Comparison of ENCODE assay signal across 21 cellular contexts in genomic region chr13:77262198-77262597, GRCh38.
DNase-seq lines count a peak whose midpoint lies in the region; ATAC-seq, FAIRE-seq and TF ChIP-seq lines count a peak whose summit lies in the region.
"Had no signal": no experiment of that assay in that cellular context is flagged by ENCODE, and none has a peak within 500 bp of the region (broad histone marks: within the 10 kb centered on the region; RNA-seq: fewer than 3 reads in every experiment).

No MANE protein-coding gene starts in this region.

- H3K27ac ChIP-seq in HepG2 (ENCODE audit: extremely low read length, insufficient read depth, low read length) = no peak overlapping the region
- H3K27ac ChIP-seq in right lobe of liver = no peak overlapping the region
- H3K27ac ChIP-seq in IMR-90 (ENCODE audit: insufficient read depth, low read length) = no peak overlapping the region
- no peak overlapping the region for H3K27ac ChIP-seq in small intestine (ENCODE audit: low read depth in 1 of 2, low read length in 1 of 2)
- H3K27ac ChIP-seq: BLaER1, C4-2B had no signal

- no peak overlapping the region for H3K18ac ChIP-seq in IMR-90 (ENCODE audit: low read depth, low read length)

- H3K4me3 ChIP-seq in HepG2 (replicated peaks in 1 of 3; ENCODE audit: insufficient read depth in 1 of 3, low read depth in 2 of 3, low read length in 3 of 3) (no peak overlapping the region), right lobe of liver (no peak overlapping the region), IMR-90 (ENCODE audit: insufficient read depth, low read depth, low read length) (no peak overlapping the region), small intestine (ENCODE audit: low read depth in 1 of 2, low read length in 2 of 2) (no peak overlapping the region)
- H3K4me3 ChIP-seq: BLaER1, GM12878, GM23338, HAP-1 had no signal

- H3K36me3 ChIP-seq in HepG2 (replicated peaks in 1 of 2; ENCODE audit: control insufficient read depth in 1 of 2, insufficient read depth in 2 of 2, low read length in 2 of 2) (no peaks in the 10 kb centered on the region; a peak in 3 of 5 replicates), right lobe of liver (peaks cover 0 to 41% (median 4%) of the 10 kb centered on the region in 4 donors), IMR-90 (ENCODE audit: control insufficient read depth, insufficient read depth, low read length) (peaks cover 9% of the 10 kb centered on the region; the same call in 1 of the 2 replicates), small intestine (ENCODE audit: control insufficient read depth in 2 of 2, insufficient read depth in 2 of 2, low read length in 2 of 2) (no peaks in the 10 kb centered on the region)

- no peak for FAIRE-seq in HepG2 (lab: Jason Lieb, UNC)
- peak; percentile 26 for FAIRE-seq in frontal cortex (lab: Jason Lieb, UNC)
- peak; percentile 55 for FAIRE-seq in small intestine (lab: Jason Lieb, UNC)
- FAIRE-seq: D721Med, GM12878, H54 had no signal

- no peak overlapping the region for H3K4ac ChIP-seq in IMR-90 (ENCODE audit: low read depth, low read length)

- H3K27me3 ChIP-seq in HepG2 (ENCODE audit: control insufficient read depth in 1 of 2, insufficient read depth in 2 of 2, low read length in 2 of 2) (no peaks in the 10 kb centered on the region), right lobe of liver (no peaks in the 10 kb centered on the region), IMR-90 (ENCODE audit: control insufficient read depth, insufficient read depth, low read length) (no peaks in the 10 kb centered on the region), small intestine (ENCODE audit: control insufficient read depth in 2 of 2, insufficient read depth in 2 of 2, low read length in 2 of 2) (no peaks in the 10 kb centered on the region)
- H3K27me3 ChIP-seq: BLaER1 had no signal

- no peak overlapping the region for H2AK5ac ChIP-seq in IMR-90 (ENCODE audit: low read depth, low read length)

- no peak overlapping the region for H2BK20ac ChIP-seq in IMR-90 (ENCODE audit: low read depth, low read length)

- no peak overlapping the region for H3K14ac ChIP-seq in IMR-90 (replicated peaks; ENCODE audit: low read depth, low read length)

- intact Hi-C loops in HepG2 (cut with micrococcal nuclease; ENCODE audit: unreplicated experiment) = no loop called here
- intact Hi-C loops in right lobe of liver (cut with DNase I) = no loop called here
- intact Hi-C loops in IMR-90 (cut with micrococcal nuclease) = no loop called here

- H2BK5ac ChIP-seq in IMR-90 (ENCODE audit: low read depth, low read length, poor library complexity, severe bottlenecking) = no peak overlapping the region

- in situ Hi-C loops in HepG2 (cut with HindIII; ENCODE audit: extremely low pct_ligation_motif_present, low pct_unique_long_range_greater_than_20kb) (no loop called here), IMR-90 (cut with MboI; ENCODE audit: low sequenced_read_pairs) (no loop called here)

- H3K4me1 ChIP-seq in HepG2 (ENCODE audit: insufficient read depth, low read length) (no peaks in the 10 kb centered on the region), right lobe of liver (no peaks in the 10 kb centered on the region), IMR-90 (ENCODE audit: control insufficient read depth, insufficient read depth, low read length) (no peaks in the 10 kb centered on the region), small intestine (ENCODE audit: control insufficient read depth in 2 of 2, insufficient read depth in 1 of 2, low read depth in 1 of 2, low read length in 1 of 2) (no peaks in the 10 kb centered on the region)
- H3K4me1 ChIP-seq: BLaER1, HAP-1 had no signal

- WGBS in HepG2 (ENCODE audit: low lambda C conversion rate) = 99% methylated on average over 2 of the region's 2 CpGs
- 93% methylated on average over 2 of the region's 2 CpGs for WGBS in right lobe of liver (ENCODE audit: insufficient coverage, low coverage, low lambda C conversion rate, missing lambda C conversion rate)
- WGBS in IMR-90 (ENCODE audit: extremely low coverage in 2 of 2, insufficient read length in 1 of 2), 2 experiments = 100% methylated on average over 1 of the region's 2 CpGs; no CpG with 5 or more reads in 1 of the 2 experiments
- 95 to 99% (median 98%) methylated on average over 2 of the region's 2 CpGs for WGBS in small intestine, 3 donors

- H3K23ac ChIP-seq in IMR-90 (ENCODE audit: low read depth, low read length) = no peak overlapping the region

- ATAC-seq in HepG2 = no peak
- no peak for ATAC-seq in right lobe of liver
- no peak for ATAC-seq in IMR-90 (ENCODE audit: low read depth)
- no peak for ATAC-seq in GM21360 (IDR thresholded peaks at IDR 0.05; ENCODE audit: unreplicated experiment)
- ATAC-seq: CD8-positive, alpha-beta T cell; GM12878; GM23338 had no signal

- TF ChIP-seq EP300 in HepG2 (IDR thresholded peaks at IDR 0.05; ENCODE audit: low read depth in 2 of 2, low read length in 2 of 2) (no peak), HepG2 (CRISPR knock-in tag; IDR thresholded peaks at IDR 0.05; ENCODE audit: borderline replicate concordance) (no peak)

- H3K4me2 ChIP-seq in HepG2 (ENCODE audit: low read depth, low read length) (no peak overlapping the region), IMR-90 (ENCODE audit: low read depth, low read length) (no peak overlapping the region)
- H3K4me2 ChIP-seq: BLaER1, GM23338 had no signal

- no peak overlapping the region for H2AK9ac ChIP-seq in IMR-90 (replicated peaks; ENCODE audit: low read depth, low read length, poor library complexity)

- TF ChIP-seq RAD21 in HepG2 (CRISPR knock-in tag; IDR thresholded peaks at IDR 0.05) (no peak), IMR-90 (IDR thresholded peaks at IDR 0.05; ENCODE audit: low read length) (no peak)

- CTCF ChIA-PET in HepG2 (lab: Yijun Ruan, JAX; ENCODE audit: low intra/inter-chr PET ratio, low total read pairs) (no interaction called here), IMR-90 (lab: Yijun Ruan, JAX) (no interaction called here)

- no peak for TF ChIP-seq CTCF in HepG2 (CRISPR knock-in tag; IDR thresholded peaks at IDR 0.05)
- TF ChIP-seq CTCF in right lobe of liver (IDR thresholded peaks at IDR 0.05) = no peak
- TF ChIP-seq CTCF in IMR-90 (conservative IDR thresholded peaks at IDR 0.05; ENCODE audit: low read depth, low read length) = no peak

- BruUV-seq in HepG2 (replicated peaks; lab: Mats Ljungman, UMichigan) (no TSS peak), IMR-90 (replicated peaks; lab: Mats Ljungman, UMichigan) (no TSS peak)

- no peaks in the 10 kb centered on the region for H3K79me2 ChIP-seq in HepG2 (ENCODE audit: insufficient read depth, low read length)

- no peaks in the 10 kb centered on the region; a peak in 1 of 4 replicates for H3K79me1 ChIP-seq in IMR-90 (ENCODE audit: low read depth in 1 of 2, low read length in 2 of 2)

- no peak overlapping the region for H3K56ac ChIP-seq in IMR-90 (ENCODE audit: extremely low read depth, insufficient read depth, low read length)

- no peaks in the 10 kb centered on the region for H3K9me1 ChIP-seq in IMR-90 (ENCODE audit: insufficient read depth, low read length)

- H3K9me3 ChIP-seq in HepG2 (ENCODE audit: low read length) = no peaks in the 10 kb centered on the region
- no peaks in the 10 kb centered on the region for H3K9me3 ChIP-seq in right lobe of liver
- no peaks in the 10 kb centered on the region for H3K9me3 ChIP-seq in IMR-90 (ENCODE audit: control insufficient read depth, insufficient read depth, low read length)
- H3K9me3 ChIP-seq in small intestine (ENCODE audit: control insufficient read depth, low read depth) = no peaks in the 10 kb centered on the region
- H3K9me3 ChIP-seq: BLaER1, HAP-1 had no signal

- H4K91ac ChIP-seq in IMR-90 (ENCODE audit: insufficient read depth, low read depth, low read length) = no peak overlapping the region

- H2BK120ac ChIP-seq in IMR-90 (ENCODE audit: low read depth, low read length) = no peak overlapping the region

- POLR2A ChIA-PET in HepG2 (lab: Yijun Ruan, JAX) (no interaction called here), IMR-90 (lab: Charles Lee; ENCODE audit: unreplicated experiment) (no interaction called here)

- no peak overlapping the region for H4K8ac ChIP-seq in IMR-90 (ENCODE audit: low read depth in 2 of 2, low read length in 2 of 2)

- TF ChIP-seq POLR2A in HepG2 (IDR thresholded peaks at IDR 0.05; ENCODE audit: insufficient read depth in 1 of 2, low read depth in 2 of 2, low read length in 2 of 2) (no peak), right lobe of liver (IDR thresholded peaks at IDR 0.05) (no peak), IMR-90 (IDR thresholded peaks at IDR 0.05; ENCODE audit: low read depth, low read length) (no peak)

- DNase-seq in HepG2 (ENCODE audit: low spot score) (no peak), right lobe of liver (no peak), IMR-90 (no peak), frontal cortex (ENCODE audit: low spot score in 2 of 2) (no peak), small intestine (no peak), COR-L47 (lab: John Stamatoyannopoulos, UW) (no peak)
- DNase-seq in activated CD8-positive, alpha-beta memory T cell treated with anti-CD3 and anti-CD28 coated beads, Interleukin-2, amount 50 U/mL, for 4 hours = no peak
- DNase-seq: 8988T; CD4-positive, CD25-positive, alpha-beta regulatory T cell; CD8-positive, alpha-beta T cell; DMS53; DMS79 treated with DMSO at 0.1 percent for 48 hours; HFFc6 had no signal

- H4K20me1 ChIP-seq in HepG2 (ENCODE audit: insufficient read depth, low read length) (no peaks in the 10 kb centered on the region), IMR-90 (ENCODE audit: insufficient read depth, low read length) (no peaks in the 10 kb centered on the region)
- H4K20me1 ChIP-seq: BLaER1 had no signal

- H3K9ac ChIP-seq in HepG2 (ENCODE audit: insufficient read depth, low read depth, low read length) (no peak overlapping the region), IMR-90 (ENCODE audit: low read depth, low read length) (no peak overlapping the region)
- H3K9ac ChIP-seq: BLaER1 had no signal

- H2AFZ ChIP-seq in HepG2 (ENCODE audit: low read length) (no peak overlapping the region), IMR-90 (replicated peaks; ENCODE audit: low read length, poor library complexity) (no peak overlapping the region)
- H2AFZ ChIP-seq: GM23338 had no signal

- H4K5ac ChIP-seq in IMR-90 (ENCODE audit: low read depth, low read length) = no peak overlapping the region

- dilution Hi-C loops in IMR-90 (cut with HindIII; ENCODE audit: low sequenced_read_pairs, unreplicated experiment) = no loop called here

- H2BK15ac ChIP-seq in IMR-90 (ENCODE audit: low read depth, low read length) = no peak overlapping the region

TF ChIP-seq in HepG2, 621 proteins besides CTCF, POLR2A, EP300 and RAD21 (continues in another document):
- no peak for TF ChIP-seq KLF11 (CRISPR knock-in tag; IDR thresholded peaks at IDR 0.05)
- no peak for TF ChIP-seq THAP11 (CRISPR knock-in tag; IDR thresholded peaks at IDR 0.05)
- no peak for TF ChIP-seq FOXA1 (IDR thresholded peaks at IDR 0.05)
- no peak for TF ChIP-seq FOXA1 (CRISPR knock-in tag; IDR thresholded peaks at IDR 0.05)
- TF ChIP-seq ZEB1 (IDR thresholded peaks at IDR 0.05; ENCODE audit: insufficient replicate concordance, low read depth) = no peak

TF ChIP-seq in IMR-90, 13 proteins besides CTCF, POLR2A, EP300 and RAD21:
- no peak for TF ChIP-seq RFX5 (IDR thresholded peaks at IDR 0.05; ENCODE audit: low read depth, low read length)
- TF ChIP-seq MAFK (IDR thresholded peaks at IDR 0.05; ENCODE audit: low read depth, low read length) = peak; percentile 87
- no peak for TF ChIP-seq BHLHE40 (IDR thresholded peaks at IDR 0.05; ENCODE audit: low read depth, low read length)
TF ChIP-seq in IMR-90: peak in this region for 1.
